Comparison of ENCODE assay signal across 18 cellular contexts in genomic region chr3:170477395-170477794, GRCh38. TPM values are rescaled to one million over a fixed set of nuclear protein-coding genes. Genes with fewer than 3 reads are reported as not detected.
DNase-seq lines count a peak whose midpoint lies in the region; ATAC-seq and TF ChIP-seq lines count a peak whose summit lies in the region.
"Had no signal": no experiment of that assay in that cellular context is flagged by ENCODE, and none has a peak within 500 bp of the region (broad histone marks: within the 10 kb centered on the region; RNA-seq: fewer than 3 reads in every experiment).

No MANE protein-coding gene starts in this region.

- DNase-seq in activated naive CD8-positive, alpha-beta T cell treated with anti-CD3 and anti-CD28 coated beads, Interleukin-2, amount 50 U/mL, for 24 hours: no peak
- DNase-seq in activated naive CD8-positive, alpha-beta T cell treated with anti-CD3 and anti-CD28 coated beads for 36 hours: no peak
- peak; percentile 68 for DNase-seq in fibroblast of mammary gland (ENCODE audit: low read depth)
- DNase-seq in NCI-H2081 treated with DMSO at 0.1 percent for 48 hours (lab: John Stamatoyannopoulos, UW): no peak
- DNase-seq in NCI-H2196 (lab: John Stamatoyannopoulos, UW; ENCODE audit: unreplicated experiment): no peak
- DNase-seq: Caco-2; DMS53; NCI-H1436 treated with DMSO at 0.1 percent for 48 hours; NCI-H2107; NCI-H69; NK-92 treated with Interleukin-12 subunit alpha and Interleukin-12 subunit beta, amount 100 ng/mL, for 24 hours; OCI-M1 had no signal

- no peak for TF ChIP-seq CTCF in fibroblast of mammary gland (conservative IDR thresholded peaks at IDR 0.05; ENCODE audit: control insufficient read depth, insufficient read depth, low read depth, low read length)

- peaks cover 27% of the 10 kb centered on the region for H3K27me3 Mint-ChIP-seq in activated naive CD8-positive, alpha-beta T cell treated with anti-CD3 and anti-CD28 coated beads, Interleukin-2, amount 50 U/mL, for 24 hours
- H3K27me3 Mint-ChIP-seq in activated naive CD8-positive, alpha-beta T cell treated with anti-CD3 and anti-CD28 coated beads for 36 hours: peaks cover 27% of the 10 kb centered on the region
- peaks cover 29% of the 10 kb centered on the region for H3K27me3 Mint-ChIP-seq in activated T-helper 17 cell treated with anti-CD3 and anti-CD28 coated beads, Interleukin-2, amount 50 U/mL, for 72 hours

- peak; percentile 40 for ATAC-seq in activated naive CD8-positive, alpha-beta T cell treated with anti-CD3 and anti-CD28 coated beads, Interleukin-2, amount 50 U/mL, for 24 hours
- peak; percentile 72 for ATAC-seq in activated T-helper 17 cell treated with anti-CD3 and anti-CD28 coated beads, Interleukin-2, amount 50 U/mL, for 72 hours (replicated peaks)
- no peak for ATAC-seq in GM19452 (IDR thresholded peaks at IDR 0.05; ENCODE audit: unreplicated experiment)
- no peak for ATAC-seq in HG03354 (IDR thresholded peaks at IDR 0.05; ENCODE audit: poor library complexity, severe bottlenecking, unreplicated experiment)
- ATAC-seq: A549 had no signal

- H3K9me3 Mint-ChIP-seq in activated naive CD8-positive, alpha-beta T cell treated with anti-CD3 and anti-CD28 coated beads, Interleukin-2, amount 50 U/mL, for 24 hours: no peaks in the 10 kb centered on the region
- H3K9me3 Mint-ChIP-seq in activated naive CD8-positive, alpha-beta T cell treated with anti-CD3 and anti-CD28 coated beads for 36 hours: no peaks in the 10 kb centered on the region
- no peaks in the 10 kb centered on the region for H3K9me3 Mint-ChIP-seq in activated T-helper 17 cell treated with anti-CD3 and anti-CD28 coated beads, Interleukin-2, amount 50 U/mL, for 72 hours

- no peak overlapping the region for H3K4me3 Mint-ChIP-seq in activated naive CD8-positive, alpha-beta T cell treated with anti-CD3 and anti-CD28 coated beads, Interleukin-2, amount 50 U/mL, for 24 hours
- H3K4me3 Mint-ChIP-seq in activated naive CD8-positive, alpha-beta T cell treated with anti-CD3 and anti-CD28 coated beads for 36 hours: no peak overlapping the region
- no peak overlapping the region for H3K4me3 Mint-ChIP-seq in activated T-helper 17 cell treated with anti-CD3 and anti-CD28 coated beads, Interleukin-2, amount 50 U/mL, for 72 hours
- H3K4me3 Mint-ChIP-seq: CD14-positive monocyte had no signal

- H3K27ac Mint-ChIP-seq in activated naive CD8-positive, alpha-beta T cell treated with anti-CD3 and anti-CD28 coated beads, Interleukin-2, amount 50 U/mL, for 24 hours: no peak overlapping the region
- H3K27ac Mint-ChIP-seq in activated naive CD8-positive, alpha-beta T cell treated with anti-CD3 and anti-CD28 coated beads for 36 hours: no peak overlapping the region
- H3K27ac Mint-ChIP-seq in activated T-helper 17 cell treated with anti-CD3 and anti-CD28 coated beads, Interleukin-2, amount 50 U/mL, for 72 hours: no peak overlapping the region
- H3K27ac Mint-ChIP-seq: CD14-positive monocyte had no signal

- no peaks in the 10 kb centered on the region for H3K4me1 Mint-ChIP-seq in activated naive CD8-positive, alpha-beta T cell treated with anti-CD3 and anti-CD28 coated beads, Interleukin-2, amount 50 U/mL, for 24 hours
- no peaks in the 10 kb centered on the region for H3K4me1 Mint-ChIP-seq in activated naive CD8-positive, alpha-beta T cell treated with anti-CD3 and anti-CD28 coated beads for 36 hours
- H3K4me1 Mint-ChIP-seq in activated T-helper 17 cell treated with anti-CD3 and anti-CD28 coated beads, Interleukin-2, amount 50 U/mL, for 72 hours: peaks cover 3% of the 10 kb centered on the region
- H3K4me1 Mint-ChIP-seq: CD14-positive monocyte had no signal

- H3K36me3 Mint-ChIP-seq in activated naive CD8-positive, alpha-beta T cell treated with anti-CD3 and anti-CD28 coated beads, Interleukin-2, amount 50 U/mL, for 24 hours (ENCODE audit: low read depth): no peaks in the 10 kb centered on the region
- no peaks in the 10 kb centered on the region for H3K36me3 Mint-ChIP-seq in activated naive CD8-positive, alpha-beta T cell treated with anti-CD3 and anti-CD28 coated beads for 36 hours
- no peaks in the 10 kb centered on the region for H3K36me3 Mint-ChIP-seq in activated T-helper 17 cell treated with anti-CD3 and anti-CD28 coated beads, Interleukin-2, amount 50 U/mL, for 72 hours (ENCODE audit: low read depth)
- H3K36me3 Mint-ChIP-seq: CD14-positive monocyte had no signal

- H3K4me3 ChIP-seq in fibroblast of mammary gland (ENCODE audit: control insufficient read depth, low read depth, low read length): no peak overlapping the region
- H3K4me3 ChIP-seq: A549, HAP-1 had no signal

RNA-seq across cellular contexts. Expression of gene CLDN11, which starts 58.7 kb away (rescaled TPM):
- not detected for total RNA-seq in activated naive CD8-positive, alpha-beta T cell treated with anti-CD3 and anti-CD28 coated beads for 36 hours
- total RNA-seq in activated T-helper 17 cell treated with anti-CD3 and anti-CD28 coated beads, Interleukin-2, amount 50 U/mL, for 72 hours: not detected

Comparison
In these comparisons a context has a peak if more than half of its experiments do, and no peak if none do; other contexts are left out.
1. ATAC-seq: peak in activated naive CD8-positive, alpha-beta T cell treated with anti-CD3 and anti-CD28 coated beads, Interleukin-2, amount 50 U/mL, for 24 hours (single experiment) and activated T-helper 17 cell treated with anti-CD3 and anti-CD28 coated beads, Interleukin-2, amount 50 U/mL, for 72 hours (single experiment); none in GM19452 (single experiment) and HG03354 (single experiment).